9 cellular contexts compared by ENCODE assay signal in the genomic region with DNA sequence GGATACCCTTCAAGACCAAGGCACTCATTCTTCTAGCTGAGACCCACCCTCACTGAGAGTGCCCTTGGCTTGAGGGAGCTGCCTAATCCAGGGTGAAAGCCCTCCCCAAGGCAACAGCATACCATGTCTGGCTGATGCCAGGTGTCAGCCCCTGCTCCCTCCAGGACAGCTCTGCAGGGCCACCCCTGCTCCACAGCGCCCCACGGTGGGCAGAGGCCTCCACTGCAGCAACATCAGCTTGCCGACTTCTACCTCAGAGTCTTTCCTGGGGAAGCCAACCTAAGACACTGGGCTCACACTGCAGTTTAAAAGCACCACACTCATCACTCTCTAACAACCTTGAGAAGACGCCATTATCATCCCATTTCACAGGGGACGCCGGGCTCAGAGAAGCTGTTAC. TPM values are rescaled to one million over a fixed set of nuclear protein-coding genes. Genes with fewer than 3 reads are reported as not detected.
DNase-seq lines count a peak whose midpoint lies in the region; ATAC-seq, FAIRE-seq and TF ChIP-seq lines count a peak whose summit lies in the region.
"Had no signal": no experiment of that assay in that cellular context is flagged by ENCODE, and none has a peak within 500 bp of the region (broad histone marks: within the 10 kb centered on the region; RNA-seq: fewer than 3 reads in every experiment).

No MANE protein-coding gene starts in this region.

- no peaks in the 10 kb centered on the region for H3K4me1 Mint-ChIP-seq in nephron progenitor cell

- H3K36me3 ChIP-seq in GM06990 (ENCODE audit: control insufficient read depth, insufficient read depth, low read length) (no peaks in the 10 kb centered on the region; the same call in 1 of the 2 replicates), bronchial epithelial cell (ENCODE audit: control insufficient read depth, insufficient read depth, low read length) (no peaks in the 10 kb centered on the region)

- no peaks in the 10 kb centered on the region for H3K9me3 Mint-ChIP-seq in nephron progenitor cell
- H3K9me3 Mint-ChIP-seq: dendritic cell treated with granulocyte-macrophage colony-stimulating factor and Interleukin-4, amounts not matched to agents 40 ng/mL and 50 ng/mL, for 4 days had no signal

- H3K4me3 Mint-ChIP-seq in nephron progenitor cell: no peak overlapping the region
- H3K4me3 Mint-ChIP-seq: dendritic cell treated with granulocyte-macrophage colony-stimulating factor and Interleukin-4, amounts not matched to agents 40 ng/mL and 50 ng/mL, for 4 days had no signal

- H3K36me3 Mint-ChIP-seq in nephron progenitor cell (ENCODE audit: low read depth): peaks cover 48% of the 10 kb centered on the region

- DNase-seq in GM06990 (ENCODE audit: extremely low read depth, insufficient read length) (peak; percentile 51), SHP77 treated with DMSO at 0.1 percent for 48 hours (lab: John Stamatoyannopoulos, UW) (peak; percentile 13), bronchial epithelial cell (ENCODE audit: low read depth) (peak; percentile 10), nephron progenitor cell (peak; percentile 71), Ammon's horn (ENCODE audit: low spot score) (no peak)

- TF ChIP-seq CTCF in 22Rv1 (IDR thresholded peaks at IDR 0.05) (peak; percentile 84), GM06990 (IDR thresholded peaks at IDR 0.05; ENCODE audit: insufficient read depth, low read length, poor library complexity, severe bottlenecking) (peak; percentile 69), bronchial epithelial cell (IDR thresholded peaks at IDR 0.05; ENCODE audit: insufficient read depth, low read length, severe bottlenecking) (peak; percentile 72), nephron progenitor cell (IDR thresholded peaks at IDR 0.05) (peak; percentile 71)

- H3K27ac Mint-ChIP-seq in nephron progenitor cell: peak overlapping the region; percentile 30
- H3K27ac Mint-ChIP-seq: dendritic cell treated with granulocyte-macrophage colony-stimulating factor and Interleukin-4, amounts not matched to agents 40 ng/mL and 50 ng/mL, for 4 days had no signal

- no peak overlapping the region for H3K27ac ChIP-seq in 22Rv1

- no peaks in the 10 kb centered on the region for H3K27me3 ChIP-seq in GM06990 (replicated peaks; ENCODE audit: control insufficient read depth, insufficient read depth, low read length)
- no peaks in the 10 kb centered on the region for H3K27me3 ChIP-seq in bronchial epithelial cell (ENCODE audit: control insufficient read depth, insufficient read depth, low read length)

- H3K4me3 ChIP-seq in GM06990 (replicated peaks; ENCODE audit: low read depth, low read length) (no peak overlapping the region), bronchial epithelial cell (ENCODE audit: low read depth, low read length) (no peak overlapping the region)

- ATAC-seq in GM19455 (IDR thresholded peaks at IDR 0.05; ENCODE audit: unreplicated experiment) (no peak), GM19351 (IDR thresholded peaks at IDR 0.05; ENCODE audit: unreplicated experiment) (no peak)

- peak; percentile 32 for FAIRE-seq in bronchial epithelial cell (lab: Jason Lieb, UNC)

- no peaks in the 10 kb centered on the region for H3K27me3 Mint-ChIP-seq in nephron progenitor cell (ENCODE audit: low read depth, poor library complexity)
- H3K27me3 Mint-ChIP-seq: dendritic cell treated with granulocyte-macrophage colony-stimulating factor and Interleukin-4, amounts not matched to agents 40 ng/mL and 50 ng/mL, for 4 days had no signal

RNA-seq across cellular contexts. Expression of a gene that starts 29.0 kb away (rescaled TPM):
- 6.3 and 11.1 TPM in 2 replicates for total RNA-seq in bronchial epithelial cell

RNA-seq across cellular contexts. Expression of a gene that starts 45.3 kb away (rescaled TPM):
- total RNA-seq in bronchial epithelial cell: 49.8 and 68.9 TPM in 2 replicates

RNA-seq across cellular contexts. Expression of a gene that starts 50.3 kb away (rescaled TPM):
- total RNA-seq in bronchial epithelial cell: 56.8 and 66.6 TPM in 2 replicates
